In genomic region chr5:159178978-159179377, GRCh38 we compare ENCODE assay signal across 8 cellular contexts.
DNase-seq lines count a peak whose midpoint lies in the region; ATAC-seq, FAIRE-seq and TF ChIP-seq lines count a peak whose summit lies in the region.

No MANE protein-coding gene starts in this region.

- peaks cover 49% of the 10 kb centered on the region for H3K36me3 Mint-ChIP-seq in activated naive CD4-positive, alpha-beta T cell treated with anti-CD3 and anti-CD28 coated beads, Interleukin-2, amount 10 ng/mL, durations not matched to agents 7 days and 5 days

- TF ChIP-seq CTCF in AG04449 (IDR thresholded peaks at IDR 0.05; ENCODE audit: insufficient read depth, low read length, missing control alignments): no peak

- H3K4me3 ChIP-seq in AG04449 (ENCODE audit: low read depth, low read length): no peak overlapping the region

- DNase-seq in AG04449 (ENCODE audit: low read depth, low spot score): peak; percentile 96
- no peak for DNase-seq in GM19239 (ENCODE audit: insufficient read length, low spot score)
- DNase-seq in activated naive CD4-positive, alpha-beta T cell treated with anti-CD3 and anti-CD28 coated beads, Interleukin-2, amount 10 ng/mL, durations not matched to agents 7 days and 5 days: no peak
- DNase-seq in kidney glomerular epithelial cell (lab: John Stamatoyannopoulos, UW): peak; percentile 82
- DNase-seq in NCI-H510A (lab: John Stamatoyannopoulos, UW): no peak
- no peak for DNase-seq in amygdala (lab: John Stamatoyannopoulos, UW)
- DNase-seq in NCI-H446 treated with DMSO at 0.1 percent for 48 hours (lab: John Stamatoyannopoulos, UW): no peak

- POLR2A ChIA-PET in AG04449 (lab: Yijun Ruan, JAX): interaction anchor here (1.0 kb wide), 1 partner anchor 35 kb away, joined by 3 read pairs; no protein-coding TSS in a partner anchor

- ATAC-seq in HG03520 (IDR thresholded peaks at IDR 0.05; ENCODE audit: unreplicated experiment): peak; percentile 69

- peak; percentile 70 for FAIRE-seq in GM19239 (lab: Jason Lieb, UNC)

- H3K4me3 Mint-ChIP-seq in activated naive CD4-positive, alpha-beta T cell treated with anti-CD3 and anti-CD28 coated beads, Interleukin-2, amount 10 ng/mL, durations not matched to agents 7 days and 5 days: no peak overlapping the region

- no peaks in the 10 kb centered on the region for H3K27me3 Mint-ChIP-seq in activated naive CD4-positive, alpha-beta T cell treated with anti-CD3 and anti-CD28 coated beads, Interleukin-2, amount 10 ng/mL, durations not matched to agents 7 days and 5 days

- CTCF ChIA-PET in AG04449 (lab: Yijun Ruan, JAX): no interaction called here
- CTCF ChIA-PET in activated naive CD4-positive, alpha-beta T cell treated with anti-CD3 and anti-CD28 coated beads, Interleukin-2, amount 10 ng/mL, durations not matched to agents 7 days and 5 days (lab: Charles Lee): no interaction called here

- H3K4me1 Mint-ChIP-seq in activated naive CD4-positive, alpha-beta T cell treated with anti-CD3 and anti-CD28 coated beads, Interleukin-2, amount 10 ng/mL, durations not matched to agents 7 days and 5 days: peaks cover 61% of the 10 kb centered on the region

- H3K9me3 Mint-ChIP-seq in activated naive CD4-positive, alpha-beta T cell treated with anti-CD3 and anti-CD28 coated beads, Interleukin-2, amount 10 ng/mL, durations not matched to agents 7 days and 5 days: no peaks in the 10 kb centered on the region

- peak overlapping the region; percentile 49 for H3K27ac Mint-ChIP-seq in activated naive CD4-positive, alpha-beta T cell treated with anti-CD3 and anti-CD28 coated beads, Interleukin-2, amount 10 ng/mL, durations not matched to agents 7 days and 5 days

Comparison
In these comparisons a context has a peak if more than half of its experiments do, and no peak if none do; other contexts are left out.
1. DNase-seq: peak in AG04449 (single experiment) and kidney glomerular epithelial cell (single experiment); none in GM19239 (single experiment), activated naive CD4-positive, alpha-beta T cell treated with anti-CD3 and anti-CD28 coated beads, Interleukin-2, amount 10 ng/mL, durations not matched to agents 7 days and 5 days (single experiment), NCI-H510A (single experiment), amygdala (0 of 56) and NCI-H446 treated with DMSO at 0.1 percent for 48 hours (single experiment).